Comparison of ENCODE assay signal across 1 cellular context in genomic region chrX:65667503-65668355, GRCh38.
A peak's percentile ranks its signal among the peaks of the same experiment; 100 is the strongest.
TF ChIP-seq lines count a peak whose summit lies in the region.

Gene MSN (plus strand): TSS chrX:65667654. CDS start chrX:65667842, 188 bp downstream.

TF ChIP-seq in K562, 482 proteins besides CTCF, POLR2A, EP300 and RAD21 (continued from another document and continues in another):
- no peak for TF ChIP-seq CGGBP1 (CRISPR knock-in tag; IDR thresholded peaks at IDR 0.05)
- peak in 1 of 3 experiments; percentile 31 for TF ChIP-seq YY1 (IDR thresholded peaks at IDR 0.05; ENCODE audit: borderline replicate concordance in 1 of 3, control insufficient read depth in 1 of 3, extremely low read depth in 1 of 3, insufficient read depth in 3 of 3, insufficient read length in 1 of 3, insufficient replicate concordance in 2 of 3, low read depth in 1 of 3, low read length in 2 of 3)
- TF ChIP-seq GABPB1 (CRISPR knock-in tag; IDR thresholded peaks at IDR 0.05), result peak; percentile 47; the same call in 1 of the 2 replicates
- TF ChIP-seq HINFP (tag; conservative IDR thresholded peaks at IDR 0.05; ENCODE audit: low read depth), result no peak
- TF ChIP-seq EP400 (IDR thresholded peaks at IDR 0.05), result peak; percentile 41; the same call in 1 of the 2 replicates
- no peak for TF ChIP-seq HNRNPH1 (optimal IDR thresholded peaks at IDR 0.05; ENCODE audit: low read depth, low read length)
- no peak for TF ChIP-seq ZZZ3 (IDR thresholded peaks at IDR 0.05)
- no peak for TF ChIP-seq ZMIZ1 (IDR thresholded peaks at IDR 0.05; ENCODE audit: low read depth in 2 of 2, low read length in 2 of 2)
- no peak for TF ChIP-seq ZNF511 (CRISPR knock-in tag; IDR thresholded peaks at IDR 0.05)
- TF ChIP-seq SP2 (IDR thresholded peaks at IDR 0.05; ENCODE audit: extremely low read depth, low read depth, low read length, poor library complexity, severe bottlenecking), result no peak
- TF ChIP-seq POLR2G (IDR thresholded peaks at IDR 0.05; ENCODE audit: low read depth, low read length), result peak; percentile 91
- TF ChIP-seq SUPT5H (IDR thresholded peaks at IDR 0.05), result peak; percentile 71
- TF ChIP-seq TFAP4 (CRISPR knock-in tag; IDR thresholded peaks at IDR 0.05; ENCODE audit: borderline replicate concordance), result peak; percentile 11; the same call in 1 of the 2 replicates
- no peak for TF ChIP-seq SAFB2 (IDR thresholded peaks at IDR 0.05; ENCODE audit: borderline replicate concordance, low read depth, low read length, severe bottlenecking)
- peak; percentile 15; the same call in 1 of the 2 replicates for TF ChIP-seq ETV5 (CRISPR knock-in tag; IDR thresholded peaks at IDR 0.05; ENCODE audit: low read depth)
- TF ChIP-seq KDM5B (IDR thresholded peaks at IDR 0.05; ENCODE audit: insufficient replicate concordance, low read depth, low read length), result peak; percentile 65
- no peak for TF ChIP-seq MCM7 (IDR thresholded peaks at IDR 0.05)
- no peak for TF ChIP-seq MEF2D (tag; conservative IDR thresholded peaks at IDR 0.05; ENCODE audit: low read depth)
- TF ChIP-seq ZBTB9 (CRISPR knock-in tag; IDR thresholded peaks at IDR 0.05), result 0 out of 2 replicates have a peak, but pooled peaks have one; percentile 22
- 0 out of 2 replicates have a peak, but pooled peaks have one; percentile 10 for TF ChIP-seq ESRRA (IDR thresholded peaks at IDR 0.05; ENCODE audit: borderline replicate concordance, low read depth)
- TF ChIP-seq ZKSCAN1 (IDR thresholded peaks at IDR 0.05; ENCODE audit: low read depth, low read length), result no peak
- peak; percentile 32 for TF ChIP-seq TBP (optimal IDR thresholded peaks at IDR 0.05; ENCODE audit: low read depth, low read length)
- no peak for TF ChIP-seq TCFL5 (CRISPR knock-in tag; conservative IDR thresholded peaks at IDR 0.05)
- TF ChIP-seq CTBP1 (IDR thresholded peaks at IDR 0.05; ENCODE audit: borderline replicate concordance), result peak; percentile 41; the same call in 1 of the 2 replicates
- 0 out of 4 replicates have a peak, but pooled peaks of 1 of the 2 experiments have one; percentile 39 for TF ChIP-seq NRF1 (conservative IDR thresholded peaks at IDR 0.05 in 1 of 2, IDR thresholded peaks at IDR 0.05 in 1 of 2)
- TF ChIP-seq VEZF1 (CRISPR knock-in tag; IDR thresholded peaks at IDR 0.05), result peak; percentile 77
- TF ChIP-seq LCOR (CRISPR knock-in tag; IDR thresholded peaks at IDR 0.05), result peak; percentile 60; the same call in 1 of the 2 replicates
- TF ChIP-seq SIN3A (IDR thresholded peaks at IDR 0.05; ENCODE audit: borderline replicate concordance in 2 of 2, control insufficient read depth in 1 of 2, low read depth in 2 of 2, low read length in 2 of 2), result peak in 1 of 2 experiments; percentile 9; a peak in 1 of 4 replicates
- no peak for TF ChIP-seq TFAM (CRISPR knock-in tag; conservative IDR thresholded peaks at IDR 0.05)
- TF ChIP-seq SMAD4 (CRISPR knock-in tag; conservative IDR thresholded peaks at IDR 0.05), result peak; percentile 56; the same call in 1 of the 2 replicates
- TF ChIP-seq POLR2B (IDR thresholded peaks at IDR 0.05; ENCODE audit: low read depth, partially characterized antibody), result peak; percentile 64
- TF ChIP-seq NCOA2 (IDR thresholded peaks at IDR 0.05; ENCODE audit: partially characterized antibody in 2 of 2), result no peak
- TF ChIP-seq KAT7 (CRISPR knock-in tag; IDR thresholded peaks at IDR 0.05; ENCODE audit: borderline replicate concordance), result no peak
- 0 out of 2 replicates have a peak, but pooled peaks have one; percentile 44 for TF ChIP-seq ZNF175 (CRISPR knock-in tag; IDR thresholded peaks at IDR 0.05; ENCODE audit: low read depth)
- TF ChIP-seq PML (IDR thresholded peaks at IDR 0.05; ENCODE audit: low read length), result 0 out of 2 replicates have a peak, but pooled peaks have one; percentile 31
- TF ChIP-seq E2F1 (CRISPR knock-in tag; IDR thresholded peaks at IDR 0.05), result peak; percentile 36; the same call in 1 of the 2 replicates
- 0 out of 2 replicates have a peak, but pooled peaks have one; percentile 23 for TF ChIP-seq CREM (IDR thresholded peaks at IDR 0.05; ENCODE audit: low read depth)
- peak; percentile 21; the same call in 1 of the 2 replicates for TF ChIP-seq L3MBTL2 (IDR thresholded peaks at IDR 0.05)
- TF ChIP-seq ETS1 (conservative IDR thresholded peaks at IDR 0.05; ENCODE audit: control insufficient read depth, low read depth, low read length), result peak; percentile 60; the same call in 1 of the 2 replicates
- no peak for TF ChIP-seq NFATC3 (IDR thresholded peaks at IDR 0.05)
- 0 out of 4 replicates have a peak, but pooled peaks of 1 of the 2 experiments have one; percentile 29 for TF ChIP-seq KDM4B (IDR thresholded peaks at IDR 0.05; ENCODE audit: borderline replicate concordance in 2 of 2, low read depth in 1 of 2)
- no peak for TF ChIP-seq NCOA4 (IDR thresholded peaks at IDR 0.05; ENCODE audit: partially characterized antibody)
- peak; percentile 63; the same call in 1 of the 2 replicates for TF ChIP-seq PHF8 (IDR thresholded peaks at IDR 0.05; ENCODE audit: borderline replicate concordance, low read length)
- peak; percentile 46 for TF ChIP-seq TAF1 (IDR thresholded peaks at IDR 0.05; ENCODE audit: control insufficient read depth, extremely low read depth, insufficient read depth, low read length, severe bottlenecking)
- no peak for TF ChIP-seq ID3 (CRISPR knock-in tag; IDR thresholded peaks at IDR 0.05)
- peak; percentile 71; the same call in 1 of the 2 replicates for TF ChIP-seq ID3 (tag; IDR thresholded peaks at IDR 0.05)
- TF ChIP-seq RBFOX2 (IDR thresholded peaks at IDR 0.05; ENCODE audit: low read depth, low read length), result peak; percentile 92
- no peak for TF ChIP-seq RFX1 (IDR thresholded peaks at IDR 0.05)
- peak in 1 of 2 experiments; percentile 39; a peak in 1 of 4 replicates for TF ChIP-seq MLLT1 (IDR thresholded peaks at IDR 0.05)
- 0 out of 2 replicates have a peak, but pooled peaks have one; percentile 25 for TF ChIP-seq HDAC8 (tag; IDR thresholded peaks at IDR 0.05)
